1 cellular context compared by ENCODE assay signal in the genomic region with DNA sequence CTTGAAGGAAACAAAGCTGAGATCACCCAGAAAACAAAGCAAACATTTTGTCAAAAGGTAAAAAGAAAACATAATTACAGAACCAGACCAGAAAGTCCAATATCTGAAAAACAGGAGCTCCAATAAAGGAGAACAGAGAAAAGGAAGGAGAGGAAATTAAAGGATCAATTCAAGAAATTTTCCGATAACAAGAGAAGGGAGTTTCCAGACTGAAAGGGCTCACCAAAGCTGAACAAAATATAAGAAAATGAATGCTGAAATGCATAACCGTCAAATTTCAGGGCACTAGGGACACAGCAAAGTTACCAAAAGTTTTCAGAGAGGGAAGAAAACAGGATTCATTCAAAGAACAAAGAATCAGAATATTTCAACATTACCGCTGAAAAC.
TF ChIP-seq lines count a peak whose summit lies in the region.

No MANE protein-coding gene starts in this region.

TF ChIP-seq in liver, 16 proteins besides CTCF, POLR2A, EP300 and RAD21 (continued from another document):
- TF ChIP-seq, protein P1, sequence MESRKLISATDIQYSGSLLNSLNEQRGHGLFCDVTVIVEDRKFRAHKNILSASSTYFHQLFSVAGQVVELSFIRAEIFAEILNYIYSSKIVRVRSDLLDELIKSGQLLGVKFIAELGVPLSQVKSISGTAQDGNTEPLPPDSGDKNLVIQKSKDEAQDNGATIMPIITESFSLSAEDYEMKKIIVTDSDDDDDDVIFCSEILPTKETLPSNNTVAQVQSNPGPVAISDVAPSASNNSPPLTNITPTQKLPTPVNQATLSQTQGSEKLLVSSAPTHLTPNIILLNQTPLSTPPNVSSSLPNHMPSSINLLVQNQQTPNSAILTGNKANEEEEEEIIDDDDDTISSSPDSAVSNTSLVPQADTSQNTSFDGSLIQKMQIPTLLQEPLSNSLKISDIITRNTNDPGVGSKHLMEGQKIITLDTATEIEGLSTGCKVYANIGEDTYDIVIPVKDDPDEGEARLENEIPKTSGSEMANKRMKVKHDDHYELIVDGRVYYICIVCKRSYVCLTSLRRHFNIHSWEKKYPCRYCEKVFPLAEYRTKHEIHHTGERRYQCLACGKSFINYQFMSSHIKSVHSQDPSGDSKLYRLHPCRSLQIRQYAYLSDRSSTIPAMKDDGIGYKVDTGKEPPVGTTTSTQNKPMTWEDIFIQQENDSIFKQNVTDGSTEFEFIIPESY (IDR thresholded peaks at IDR 0.05), result no peak
- TF ChIP-seq TAF1 (conservative IDR thresholded peaks at IDR 0.05), result no peak
- TF ChIP-seq, protein P2, sequence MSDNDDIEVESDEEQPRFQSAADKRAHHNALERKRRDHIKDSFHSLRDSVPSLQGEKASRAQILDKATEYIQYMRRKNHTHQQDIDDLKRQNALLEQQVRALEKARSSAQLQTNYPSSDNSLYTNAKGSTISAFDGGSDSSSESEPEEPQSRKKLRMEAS (IDR thresholded peaks at IDR 0.05), result no peak
- no peak for TF ChIP-seq EGR1 (IDR thresholded peaks at IDR 0.05; ENCODE audit: low read depth in 2 of 2)
- TF ChIP-seq, protein P3, sequence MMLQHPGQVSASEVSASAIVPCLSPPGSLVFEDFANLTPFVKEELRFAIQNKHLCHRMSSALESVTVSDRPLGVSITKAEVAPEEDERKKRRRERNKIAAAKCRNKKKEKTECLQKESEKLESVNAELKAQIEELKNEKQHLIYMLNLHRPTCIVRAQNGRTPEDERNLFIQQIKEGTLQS (IDR thresholded peaks at IDR 0.05), result no peak
TF ChIP-seq in liver: peak in this region for 0.
